In the genomic region with DNA sequence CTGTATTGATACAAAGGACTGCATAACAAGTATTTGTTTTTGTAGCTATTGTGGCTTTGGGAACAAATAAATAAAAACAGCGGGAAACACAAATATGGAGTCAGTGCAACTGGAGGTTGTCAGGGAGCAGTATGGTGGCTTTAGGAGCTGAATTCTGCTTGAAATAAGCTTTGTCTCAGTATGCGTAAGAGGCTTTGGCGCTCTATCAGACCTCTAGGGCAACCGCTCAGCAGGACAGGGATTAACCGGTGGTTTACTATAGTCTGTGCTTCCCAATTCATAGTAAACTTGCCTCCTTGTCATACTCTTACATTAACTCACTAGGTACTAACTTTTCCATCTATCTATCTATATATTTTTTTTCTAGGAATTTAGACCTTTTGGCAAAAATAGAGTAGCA, we compare ENCODE assay signal across 1 cellular context.
TF ChIP-seq lines count a peak whose summit lies in the region.

No MANE protein-coding gene starts in this region.

TF ChIP-seq in WTC11, 78 proteins besides CTCF, POLR2A, EP300 and RAD21:
- TF ChIP-seq, protein P1, sequence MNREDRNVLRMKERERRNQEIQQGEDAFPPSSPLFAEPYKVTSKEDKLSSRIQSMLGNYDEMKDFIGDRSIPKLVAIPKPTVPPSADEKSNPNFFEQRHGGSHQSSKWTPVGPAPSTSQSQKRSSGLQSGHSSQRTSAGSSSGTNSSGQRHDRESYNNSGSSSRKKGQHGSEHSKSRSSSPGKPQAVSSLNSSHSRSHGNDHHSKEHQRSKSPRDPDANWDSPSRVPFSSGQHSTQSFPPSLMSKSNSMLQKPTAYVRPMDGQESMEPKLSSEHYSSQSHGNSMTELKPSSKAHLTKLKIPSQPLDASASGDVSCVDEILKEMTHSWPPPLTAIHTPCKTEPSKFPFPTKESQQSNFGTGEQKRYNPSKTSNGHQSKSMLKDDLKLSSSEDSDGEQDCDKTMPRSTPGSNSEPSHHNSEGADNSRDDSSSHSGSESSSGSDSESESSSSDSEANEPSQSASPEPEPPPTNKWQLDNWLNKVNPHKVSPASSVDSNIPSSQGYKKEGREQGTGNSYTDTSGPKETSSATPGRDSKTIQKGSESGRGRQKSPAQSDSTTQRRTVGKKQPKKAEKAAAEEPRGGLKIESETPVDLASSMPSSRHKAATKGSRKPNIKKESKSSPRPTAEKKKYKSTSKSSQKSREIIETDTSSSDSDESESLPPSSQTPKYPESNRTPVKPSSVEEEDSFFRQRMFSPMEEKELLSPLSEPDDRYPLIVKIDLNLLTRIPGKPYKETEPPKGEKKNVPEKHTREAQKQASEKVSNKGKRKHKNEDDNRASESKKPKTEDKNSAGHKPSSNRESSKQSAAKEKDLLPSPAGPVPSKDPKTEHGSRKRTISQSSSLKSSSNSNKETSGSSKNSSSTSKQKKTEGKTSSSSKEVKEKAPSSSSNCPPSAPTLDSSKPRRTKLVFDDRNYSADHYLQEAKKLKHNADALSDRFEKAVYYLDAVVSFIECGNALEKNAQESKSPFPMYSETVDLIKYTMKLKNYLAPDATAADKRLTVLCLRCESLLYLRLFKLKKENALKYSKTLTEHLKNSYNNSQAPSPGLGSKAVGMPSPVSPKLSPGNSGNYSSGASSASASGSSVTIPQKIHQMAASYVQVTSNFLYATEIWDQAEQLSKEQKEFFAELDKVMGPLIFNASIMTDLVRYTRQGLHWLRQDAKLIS (CRISPR knock-in tag; IDR thresholded peaks at IDR 0.05; ENCODE audit: borderline replicate concordance), result no peak
- TF ChIP-seq ZNF416 (CRISPR knock-in tag; IDR thresholded peaks at IDR 0.05) (no peak), TCF7 (CRISPR knock-in tag; IDR thresholded peaks at IDR 0.05; ENCODE audit: low read depth) (no peak), NFATC4 (CRISPR knock-in tag; IDR thresholded peaks at IDR 0.05) (no peak), SOX15 (CRISPR knock-in tag; IDR thresholded peaks at IDR 0.05) (no peak), FOXK1 (CRISPR knock-in tag; IDR thresholded peaks at IDR 0.05) (no peak), MYBL2 (CRISPR knock-in tag; IDR thresholded peaks at IDR 0.05) (no peak), NR1H2 (CRISPR knock-in tag; IDR thresholded peaks at IDR 0.05) (no peak), NR3C1 (CRISPR knock-in tag; conservative IDR thresholded peaks at IDR 0.05; ENCODE audit: low read depth) (no peak), ZNF121 (CRISPR knock-in tag; IDR thresholded peaks at IDR 0.05) (no peak)
- TF ChIP-seq, protein P2, sequence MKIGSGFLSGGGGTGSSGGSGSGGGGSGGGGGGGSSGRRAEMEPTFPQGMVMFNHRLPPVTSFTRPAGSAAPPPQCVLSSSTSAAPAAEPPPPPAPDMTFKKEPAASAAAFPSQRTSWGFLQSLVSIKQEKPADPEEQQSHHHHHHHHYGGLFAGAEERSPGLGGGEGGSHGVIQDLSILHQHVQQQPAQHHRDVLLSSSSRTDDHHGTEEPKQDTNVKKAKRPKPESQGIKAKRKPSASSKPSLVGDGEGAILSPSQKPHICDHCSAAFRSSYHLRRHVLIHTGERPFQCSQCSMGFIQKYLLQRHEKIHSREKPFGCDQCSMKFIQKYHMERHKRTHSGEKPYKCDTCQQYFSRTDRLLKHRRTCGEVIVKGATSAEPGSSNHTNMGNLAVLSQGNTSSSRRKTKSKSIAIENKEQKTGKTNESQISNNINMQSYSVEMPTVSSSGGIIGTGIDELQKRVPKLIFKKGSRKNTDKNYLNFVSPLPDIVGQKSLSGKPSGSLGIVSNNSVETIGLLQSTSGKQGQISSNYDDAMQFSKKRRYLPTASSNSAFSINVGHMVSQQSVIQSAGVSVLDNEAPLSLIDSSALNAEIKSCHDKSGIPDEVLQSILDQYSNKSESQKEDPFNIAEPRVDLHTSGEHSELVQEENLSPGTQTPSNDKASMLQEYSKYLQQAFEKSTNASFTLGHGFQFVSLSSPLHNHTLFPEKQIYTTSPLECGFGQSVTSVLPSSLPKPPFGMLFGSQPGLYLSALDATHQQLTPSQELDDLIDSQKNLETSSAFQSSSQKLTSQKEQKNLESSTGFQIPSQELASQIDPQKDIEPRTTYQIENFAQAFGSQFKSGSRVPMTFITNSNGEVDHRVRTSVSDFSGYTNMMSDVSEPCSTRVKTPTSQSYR (CRISPR knock-in tag; IDR thresholded peaks at IDR 0.05), result no peak
- TF ChIP-seq, protein P3, sequence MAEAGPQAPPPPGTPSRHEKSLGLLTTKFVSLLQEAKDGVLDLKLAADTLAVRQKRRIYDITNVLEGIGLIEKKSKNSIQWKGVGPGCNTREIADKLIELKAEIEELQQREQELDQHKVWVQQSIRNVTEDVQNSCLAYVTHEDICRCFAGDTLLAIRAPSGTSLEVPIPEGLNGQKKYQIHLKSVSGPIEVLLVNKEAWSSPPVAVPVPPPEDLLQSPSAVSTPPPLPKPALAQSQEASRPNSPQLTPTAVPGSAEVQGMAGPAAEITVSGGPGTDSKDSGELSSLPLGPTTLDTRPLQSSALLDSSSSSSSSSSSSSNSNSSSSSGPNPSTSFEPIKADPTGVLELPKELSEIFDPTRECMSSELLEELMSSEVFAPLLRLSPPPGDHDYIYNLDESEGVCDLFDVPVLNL (CRISPR knock-in tag; IDR thresholded peaks at IDR 0.05; ENCODE audit: borderline replicate concordance, low read depth), result no peak
- TF ChIP-seq, protein P4, sequence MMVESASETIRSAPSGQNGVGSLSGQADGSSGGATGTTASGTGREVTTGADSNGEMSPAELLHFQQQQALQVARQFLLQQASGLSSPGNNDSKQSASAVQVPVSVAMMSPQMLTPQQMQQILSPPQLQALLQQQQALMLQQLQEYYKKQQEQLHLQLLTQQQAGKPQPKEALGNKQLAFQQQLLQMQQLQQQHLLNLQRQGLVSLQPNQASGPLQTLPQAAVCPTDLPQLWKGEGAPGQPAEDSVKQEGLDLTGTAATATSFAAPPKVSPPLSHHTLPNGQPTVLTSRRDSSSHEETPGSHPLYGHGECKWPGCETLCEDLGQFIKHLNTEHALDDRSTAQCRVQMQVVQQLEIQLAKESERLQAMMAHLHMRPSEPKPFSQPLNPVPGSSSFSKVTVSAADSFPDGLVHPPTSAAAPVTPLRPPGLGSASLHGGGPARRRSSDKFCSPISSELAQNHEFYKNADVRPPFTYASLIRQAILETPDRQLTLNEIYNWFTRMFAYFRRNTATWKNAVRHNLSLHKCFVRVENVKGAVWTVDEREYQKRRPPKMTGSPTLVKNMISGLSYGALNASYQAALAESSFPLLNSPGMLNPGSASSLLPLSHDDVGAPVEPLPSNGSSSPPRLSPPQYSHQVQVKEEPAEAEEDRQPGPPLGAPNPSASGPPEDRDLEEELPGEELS (CRISPR knock-in tag; IDR thresholded peaks at IDR 0.05), result no peak
